8 cellular contexts compared by ENCODE assay signal in the genomic region with DNA sequence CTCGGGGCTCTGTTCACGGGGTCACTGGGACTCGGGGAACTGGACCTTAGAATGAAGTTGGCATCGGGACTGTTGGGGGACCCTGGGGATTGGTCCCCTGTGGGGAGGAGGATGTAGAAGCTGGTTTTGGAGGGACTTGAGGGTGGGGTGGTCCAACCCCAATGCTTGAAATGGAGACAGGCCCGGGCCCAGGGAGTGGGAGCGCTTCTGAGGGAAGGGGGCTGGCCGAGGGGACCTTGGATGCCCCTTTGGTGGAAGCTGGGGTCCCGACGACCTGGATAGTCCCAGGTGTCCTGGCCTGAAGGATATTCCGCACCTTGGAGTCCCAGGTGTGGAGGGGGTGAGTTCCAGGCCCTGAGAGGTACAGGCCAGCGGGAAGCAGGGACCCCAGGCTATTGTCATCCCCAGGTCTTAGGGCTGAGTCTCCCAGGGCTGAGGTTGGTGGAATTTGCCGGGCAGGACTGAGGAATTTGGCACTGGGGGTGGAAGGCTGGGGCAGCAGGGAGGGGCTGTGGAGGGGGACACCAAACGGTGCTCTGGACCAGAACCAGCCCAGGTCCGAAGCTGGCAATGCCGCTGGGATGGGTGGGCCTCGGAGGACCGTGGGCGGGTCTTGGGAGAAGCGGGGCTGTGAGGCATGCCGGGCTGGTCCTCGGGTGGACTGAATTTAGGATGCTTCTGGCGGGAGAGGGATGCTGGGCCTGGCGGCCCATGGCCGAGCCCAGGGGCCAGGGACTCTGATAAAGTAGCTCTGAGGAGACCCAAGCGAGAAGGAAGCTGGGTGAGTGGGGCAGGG. TPM values are rescaled to one million over a fixed set of nuclear protein-coding genes. Genes with fewer than 3 reads are reported as not detected.
A peak's percentile ranks its signal among the peaks of the same experiment; 100 is the strongest.
DNase-seq lines count a peak whose midpoint lies in the region; ATAC-seq and TF ChIP-seq lines count a peak whose summit lies in the region.

No MANE protein-coding gene starts in this region.

- CTCF ChIA-PET in naive thymus-derived CD4-positive, alpha-beta T cell (lab: Charles Lee), result interaction anchor here (0.5 kb wide), 1 partner anchor 124 kb away, joined by 3 read pairs; no protein-coding TSS in a partner anchor

- no peaks in the 10 kb centered on the region for H3K4me1 ChIP-seq in BE2C
- peaks cover 7 to 12% of the 10 kb centered on the region in 2 donors for H3K4me1 ChIP-seq in naive thymus-derived CD4-positive, alpha-beta T cell (ENCODE audit: control insufficient read depth in 2 of 2, insufficient read depth in 2 of 2, low read length in 2 of 2)

- peak overlapping the region; percentile 86 for H3K4me3 ChIP-seq in BE2C (ENCODE audit: low read depth, low read length)
- peak overlapping the region; percentile 75 for H3K4me3 ChIP-seq in brain microvascular endothelial cell (ENCODE audit: low read depth, low read length)
- H3K4me3 ChIP-seq in naive thymus-derived CD4-positive, alpha-beta T cell (ENCODE audit: low read length), result no peak overlapping the region

- no peaks in the 10 kb centered on the region for H3K9me3 ChIP-seq in BE2C
- H3K9me3 ChIP-seq in naive thymus-derived CD4-positive, alpha-beta T cell (ENCODE audit: control insufficient read depth in 2 of 3, low read length in 3 of 3), result no peaks in the 10 kb centered on the region

- no peaks in the 10 kb centered on the region for H3K9me3 Mint-ChIP-seq in HFFc6
- no peaks in the 10 kb centered on the region for H3K9me3 Mint-ChIP-seq in naive thymus-derived CD4-positive, alpha-beta T cell

- peak overlapping the region; percentile 81 for H3K27ac Mint-ChIP-seq in HFFc6
- H3K27ac Mint-ChIP-seq in naive thymus-derived CD4-positive, alpha-beta T cell, result peak overlapping the region in 8 of 9 donors; percentile 22 to 83 (median 56)

- in situ Hi-C loops in brain microvascular endothelial cell (cut with HindIII; ENCODE audit: low pct_ligation_motif_present, low sequenced_read_pairs), result no loop called here

- TF ChIP-seq CTCF in BE2C (IDR thresholded peaks at IDR 0.05; ENCODE audit: low read depth, low read length), result no peak
- TF ChIP-seq CTCF in HFFc6 (IDR thresholded peaks at IDR 0.05), result no peak
- no peak for TF ChIP-seq CTCF in brain microvascular endothelial cell (IDR thresholded peaks at IDR 0.05; ENCODE audit: low read depth, low read length, missing control alignments)

- no peaks in the 10 kb centered on the region for H3K27me3 ChIP-seq in BE2C
- no peaks in the 10 kb centered on the region for H3K27me3 ChIP-seq in brain microvascular endothelial cell (replicated peaks)
- no peaks in the 10 kb centered on the region for H3K27me3 ChIP-seq in naive thymus-derived CD4-positive, alpha-beta T cell (ENCODE audit: control insufficient read depth in 2 of 2, insufficient read depth in 2 of 2, low read length in 2 of 2)

- H3K27ac ChIP-seq in brain microvascular endothelial cell, result no peak overlapping the region
- peak overlapping the region; percentile 37 for H3K27ac ChIP-seq in naive thymus-derived CD4-positive, alpha-beta T cell (ENCODE audit: low read depth, low read length)

- H3K27me3 Mint-ChIP-seq in HFFc6 (ENCODE audit: insufficient read depth), result peaks cover 3% of the 10 kb centered on the region; the same call in 1 of the 2 replicates
- H3K27me3 Mint-ChIP-seq in naive thymus-derived CD4-positive, alpha-beta T cell, result no peaks in the 10 kb centered on the region

- peak overlapping the region; percentile 93 for H3K4me3 Mint-ChIP-seq in HFFc6
- H3K4me3 Mint-ChIP-seq in naive thymus-derived CD4-positive, alpha-beta T cell, result peak overlapping the region in 9 of 10 donors; percentile 66 to 87 (median 78)

- POLR2A ChIA-PET in naive thymus-derived CD4-positive, alpha-beta T cell (lab: Charles Lee), result interaction anchor here (0.5 to 4.6 kb wide), 4 partner anchors 16 to 250 kb away, joined by 3 to 41 read pairs (median 3); partner anchors contain the start of gene UBXN6

- ATAC-seq in naive thymus-derived CD4-positive, alpha-beta T cell, result no peak
- ATAC-seq in HG03175 (IDR thresholded peaks at IDR 0.05; ENCODE audit: unreplicated experiment), result no peak

- DNase-seq in BE2C, result no peak
- no peak for DNase-seq in HFFc6
- DNase-seq in brain microvascular endothelial cell, result no peak
- no peak for DNase-seq in naive thymus-derived CD4-positive, alpha-beta T cell
- DNase-seq in DMS 273 (lab: John Stamatoyannopoulos, UW; ENCODE audit: unreplicated experiment), result no peak
- no peak for DNase-seq in DMS114 treated with DMSO at 0.1 percent for 48 hours (lab: John Stamatoyannopoulos, UW; ENCODE audit: unreplicated experiment)
- no peak for DNase-seq in T1000 (lab: John Stamatoyannopoulos, UW)

- H3K36me3 ChIP-seq in BE2C (peaks cover 24% of the 10 kb centered on the region), brain microvascular endothelial cell (replicated peaks) (peaks cover 30% of the 10 kb centered on the region)
- H3K36me3 ChIP-seq in naive thymus-derived CD4-positive, alpha-beta T cell (ENCODE audit: control insufficient read depth in 2 of 3, insufficient read depth in 3 of 3, low read length in 3 of 3), result peaks cover 0 to 28% (median 0%) of the 10 kb centered on the region in 3 experiments

- intact Hi-C loops in naive thymus-derived CD4-positive, alpha-beta T cell (cut with micrococcal nuclease), result loop anchor here (5.0 to 10.0 kb wide), 8 partner anchors 147 to 1898 kb away; partner anchors contain the start of genes ALKBH7 (in 2 of the 2), EEF2 (in 2 of the 2), DPP9 (in 1 of the 2) and MFSD12 (in 1 of the 2)

- peaks cover 9% of the 10 kb centered on the region; the same call in 1 of the 2 replicates for H3K36me3 Mint-ChIP-seq in HFFc6 (ENCODE audit: low read depth)
- peaks cover 1 to 12% (median 8%) of the 10 kb centered on the region in 5 donors for H3K36me3 Mint-ChIP-seq in naive thymus-derived CD4-positive, alpha-beta T cell

- H3K4me1 Mint-ChIP-seq in HFFc6 (ENCODE audit: low read depth), result peaks cover 19% of the 10 kb centered on the region
- H3K4me1 Mint-ChIP-seq in naive thymus-derived CD4-positive, alpha-beta T cell, result peaks cover 11 to 29% (median 24%) of the 10 kb centered on the region in 7 donors

RNA-seq across cellular contexts. Expression of gene HDGFL2, which starts 1.8 kb away (rescaled TPM):
- 190 TPM for polyA plus RNA-seq in BE2C (2012; ENCODE audit: insufficient read depth, insufficient read length, low read depth)
- total RNA-seq in HFFc6 (2021; fragmentation: NEBNext Ultra II Directional; extraction: Animal tissue kit (Norgen Biotek cat#: 25700)), result 10 to 100 TPM; 68.0 to 79.6 (median 74.2) TPM
- total RNA-seq in naive thymus-derived CD4-positive, alpha-beta T cell, result 10 to 100 TPM; 25.9 to 64.6 (median 34.6) TPM
- polyA plus RNA-seq in naive thymus-derived CD4-positive, alpha-beta T cell, result 10 to 100 TPM; 14.0 to 31.5 TPM

RNA-seq across cellular contexts. Expression of gene UBXN6, which starts 16.3 kb away (rescaled TPM):
- polyA plus RNA-seq in BE2C (2012; ENCODE audit: insufficient read depth, insufficient read length, low read depth), result 311 TPM
- total RNA-seq in HFFc6 (2021; fragmentation: NEBNext Ultra II Directional; extraction: Animal tissue kit (Norgen Biotek cat#: 25700)), result 100 to 1,000 TPM; 124 to 142 (median 131) TPM
- total RNA-seq in naive thymus-derived CD4-positive, alpha-beta T cell, result 10 to 100 TPM; 49.2 to 68.6 (median 53.1) TPM
- polyA plus RNA-seq in naive thymus-derived CD4-positive, alpha-beta T cell, result 1 to 10 TPM; 5.4 to 7.9 TPM

RNA-seq across cellular contexts. Expression of gene PLIN4, which starts 44.4 kb away (rescaled TPM):
- 0.15 TPM for polyA plus RNA-seq in BE2C (2012; ENCODE audit: insufficient read depth, insufficient read length, low read depth)
- not detected for total RNA-seq in HFFc6 (2021; fragmentation: NEBNext Ultra II Directional; extraction: Animal tissue kit (Norgen Biotek cat#: 25700))
- under 1 TPM in 3 of 5 experiments, not detected in 2; 0.11 to 0.24 (median 0.16) TPM for total RNA-seq in naive thymus-derived CD4-positive, alpha-beta T cell
- under 1 TPM; 0.08 to 0.11 TPM for polyA plus RNA-seq in naive thymus-derived CD4-positive, alpha-beta T cell
